10 cellular contexts compared by ENCODE assay signal in the genomic region with DNA sequence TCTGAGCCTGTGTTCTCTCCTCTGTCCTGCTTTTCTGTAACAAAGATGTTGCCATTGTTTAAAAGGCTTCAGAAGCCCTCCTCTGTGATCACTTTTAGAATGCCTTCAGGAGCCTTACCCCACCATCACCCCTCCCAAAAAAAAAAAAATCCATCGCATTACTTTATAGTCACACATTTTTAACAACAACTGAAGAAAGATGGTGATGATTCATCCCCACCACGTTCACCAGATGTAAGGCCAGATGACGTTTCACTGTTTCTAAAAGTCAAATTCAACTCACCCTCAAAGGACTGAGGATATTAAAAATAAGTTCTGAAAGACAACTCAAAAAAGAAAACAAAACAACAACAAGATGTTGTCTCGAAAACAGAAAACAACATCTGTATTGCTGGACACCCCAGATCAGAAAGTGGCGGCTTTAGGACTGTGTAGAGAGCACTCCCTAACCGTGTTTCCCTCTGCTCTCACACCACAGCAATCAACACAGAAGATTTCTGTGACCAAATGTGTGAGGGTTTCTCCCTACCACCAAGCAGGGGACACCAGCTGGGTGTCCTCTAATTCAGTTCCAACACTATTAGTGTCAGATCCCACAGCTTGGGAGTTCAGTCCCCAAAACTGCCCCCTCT.
A peak's percentile ranks its signal among the peaks of the same experiment; 100 is the strongest.
DNase-seq lines count a peak whose midpoint lies in the region; ATAC-seq and TF ChIP-seq lines count a peak whose summit lies in the region.
"Had no signal": no experiment of that assay in that cellular context is flagged by ENCODE, and none has a peak within 500 bp of the region (broad histone marks: within the 10 kb centered on the region; RNA-seq: fewer than 3 reads in every experiment).

No MANE protein-coding gene starts in this region.

- peaks cover 25% of the 10 kb centered on the region for H3K4me1 Mint-ChIP-seq in activated CD4-positive, alpha-beta T cell treated with anti-CD3 and anti-CD28 coated beads for 36 hours
- peaks cover 14% of the 10 kb centered on the region for H3K4me1 Mint-ChIP-seq in stimulated activated memory B cell treated with anti-CD40 and anti-IgM and Interleukin-4, amounts not matched to agents 10 μg/mL and 1 μg/mL and 100 μg/mL, for 72 hours
- peaks cover 4% of the 10 kb centered on the region for H3K4me1 Mint-ChIP-seq in Caco-2 (ENCODE audit: low read depth, unreplicated experiment)

- no peaks in the 10 kb centered on the region for H4K20me1 ChIP-seq in mammary epithelial cell (ENCODE audit: insufficient read depth, low read length)

- BruUV-seq in mammary epithelial cell (replicated peaks; lab: Mats Ljungman, UMichigan) (no TSS peak), Caco-2 (replicated peaks; lab: Mats Ljungman, UMichigan) (no TSS peak)

- peak overlapping the region; percentile 30 for H2AFZ ChIP-seq in mammary epithelial cell (ENCODE audit: low read depth, low read length)
- H2AFZ ChIP-seq: PC-9 had no signal

- H3K36me3 Mint-ChIP-seq in activated CD4-positive, alpha-beta T cell treated with anti-CD3 and anti-CD28 coated beads for 36 hours (ENCODE audit: low read depth): no peaks in the 10 kb centered on the region
- H3K36me3 Mint-ChIP-seq in stimulated activated memory B cell treated with anti-CD40 and anti-IgM and Interleukin-4, amounts not matched to agents 10 μg/mL and 1 μg/mL and 100 μg/mL, for 72 hours: peaks cover 9% of the 10 kb centered on the region
- H3K36me3 Mint-ChIP-seq in Caco-2 (ENCODE audit: insufficient read depth, unreplicated experiment): no peaks in the 10 kb centered on the region

- H3K36me3 ChIP-seq in mammary epithelial cell (ENCODE audit: insufficient read depth, low read length): no peaks in the 10 kb centered on the region
- H3K36me3 ChIP-seq in Caco-2 (ENCODE audit: control insufficient read depth, insufficient read depth, low read length): no peaks in the 10 kb centered on the region
- H3K36me3 ChIP-seq in esophagus squamous epithelium: no peaks in the 10 kb centered on the region
- H3K36me3 ChIP-seq: neutrophil had no signal

- dilution Hi-C loops in mammary epithelial cell (cut with HindIII; ENCODE audit: low sequenced_read_pairs): no loop called here

- in situ Hi-C loops in mammary epithelial cell (cut with MboI; ENCODE audit: low sequenced_read_pairs in 2 of 2): loop anchor here (25.0 kb wide), 1 partner anchor 306 kb away; a partner anchor contains a TSS

- H3K4me3 Mint-ChIP-seq in activated CD4-positive, alpha-beta T cell treated with anti-CD3 and anti-CD28 coated beads for 36 hours: no peak overlapping the region
- H3K4me3 Mint-ChIP-seq in stimulated activated memory B cell treated with anti-CD40 and anti-IgM and Interleukin-4, amounts not matched to agents 10 μg/mL and 1 μg/mL and 100 μg/mL, for 72 hours: no peak overlapping the region
- no peak overlapping the region for H3K4me3 Mint-ChIP-seq in Caco-2 (ENCODE audit: unreplicated experiment)

- H3K27ac Mint-ChIP-seq in activated CD4-positive, alpha-beta T cell treated with anti-CD3 and anti-CD28 coated beads for 36 hours: peak overlapping the region; percentile 81
- peak overlapping the region; percentile 69 for H3K27ac Mint-ChIP-seq in stimulated activated memory B cell treated with anti-CD40 and anti-IgM and Interleukin-4, amounts not matched to agents 10 μg/mL and 1 μg/mL and 100 μg/mL, for 72 hours
- no peak overlapping the region for H3K27ac Mint-ChIP-seq in Caco-2 (ENCODE audit: unreplicated experiment)

- no peak for TF ChIP-seq POLR2A in esophagus squamous epithelium (IDR thresholded peaks at IDR 0.05)

- H3K9me3 Mint-ChIP-seq in activated CD4-positive, alpha-beta T cell treated with anti-CD3 and anti-CD28 coated beads for 36 hours (ENCODE audit: low read depth): no peaks in the 10 kb centered on the region
- H3K9me3 Mint-ChIP-seq in stimulated activated memory B cell treated with anti-CD40 and anti-IgM and Interleukin-4, amounts not matched to agents 10 μg/mL and 1 μg/mL and 100 μg/mL, for 72 hours: no peaks in the 10 kb centered on the region
- H3K9me3 Mint-ChIP-seq in Caco-2 (ENCODE audit: unreplicated experiment): no peaks in the 10 kb centered on the region

- POLR2A ChIA-PET in activated CD4-positive, alpha-beta T cell treated with anti-CD3 and anti-CD28 coated beads for 36 hours (lab: Charles Lee): no interaction called here
- POLR2A ChIA-PET in Caco-2 (lab: Charles Lee): no interaction called here

- CTCF ChIA-PET in activated CD4-positive, alpha-beta T cell treated with anti-CD3 and anti-CD28 coated beads for 36 hours (lab: Charles Lee): interaction anchor here (0.6 to 1.3 kb wide), 2 partner anchors 326 to 423 kb away, joined by 3 read pairs; no protein-coding TSS in a partner anchor
- CTCF ChIA-PET in mammary epithelial cell (lab: Charles Lee; ENCODE audit: low non-redundant PET): no interaction called here
- CTCF ChIA-PET in Caco-2 (lab: Charles Lee): interaction anchor here (0.5 kb wide), 1 partner anchor 302 kb away, joined by 3 read pairs; no protein-coding TSS in a partner anchor

- H3K9ac ChIP-seq in mammary epithelial cell (ENCODE audit: insufficient read depth, low read length): no peak overlapping the region

- TF ChIP-seq CTCF in mammary epithelial cell (conservative IDR thresholded peaks at IDR 0.05 in 1 of 2, IDR thresholded peaks at IDR 0.05 in 1 of 2; ENCODE audit: extremely low read depth in 1 of 2, insufficient read depth in 1 of 2, low read depth in 1 of 2, low read length in 2 of 2) (no peak), Caco-2 (IDR thresholded peaks at IDR 0.05; ENCODE audit: insufficient read depth in 1 of 2, low read depth in 1 of 2, low read length in 1 of 2, severe bottlenecking in 1 of 2, unreplicated experiment in 1 of 2) (no peak), esophagus squamous epithelium (IDR thresholded peaks at IDR 0.05) (no peak)

- H3K9me3 ChIP-seq in mammary epithelial cell (replicated peaks; ENCODE audit: insufficient read depth, low read length): no peaks in the 10 kb centered on the region
- H3K9me3 ChIP-seq in Caco-2: no peaks in the 10 kb centered on the region
- no peaks in the 10 kb centered on the region for H3K9me3 ChIP-seq in esophagus squamous epithelium
- H3K9me3 ChIP-seq: neutrophil had no signal

- no peaks in the 10 kb centered on the region for H3K27me3 ChIP-seq in mammary epithelial cell (ENCODE audit: insufficient read depth, low read length)
- no peaks in the 10 kb centered on the region for H3K27me3 ChIP-seq in Caco-2 (replicated peaks; ENCODE audit: control insufficient read depth, insufficient read depth, low read length)
- no peaks in the 10 kb centered on the region for H3K27me3 ChIP-seq in esophagus squamous epithelium
- H3K27me3 ChIP-seq: neutrophil had no signal

- H3K4me1 ChIP-seq in mammary epithelial cell (ENCODE audit: insufficient read depth, low read length) (peaks cover 12% of the 10 kb centered on the region), Caco-2 (no peaks in the 10 kb centered on the region), esophagus squamous epithelium (peaks cover 0 to 4% (median 0%) of the 10 kb centered on the region in 3 donors)

- ATAC-seq in activated CD4-positive, alpha-beta T cell treated with anti-CD3 and anti-CD28 coated beads for 36 hours: peak; percentile 63
- peak; percentile 57 for ATAC-seq in HG03064 (IDR thresholded peaks at IDR 0.05; ENCODE audit: low read depth, unreplicated experiment)
- no peak for ATAC-seq in stimulated activated memory B cell treated with anti-CD40 and anti-IgM and Interleukin-4, amounts not matched to agents 10 μg/mL and 1 μg/mL and 100 μg/mL, for 72 hours

- H3K27me3 Mint-ChIP-seq in activated CD4-positive, alpha-beta T cell treated with anti-CD3 and anti-CD28 coated beads for 36 hours: no peaks in the 10 kb centered on the region
- H3K27me3 Mint-ChIP-seq in stimulated activated memory B cell treated with anti-CD40 and anti-IgM and Interleukin-4, amounts not matched to agents 10 μg/mL and 1 μg/mL and 100 μg/mL, for 72 hours: no peaks in the 10 kb centered on the region
- H3K27me3 Mint-ChIP-seq in Caco-2 (ENCODE audit: insufficient read depth, unreplicated experiment): no peaks in the 10 kb centered on the region

- H3K27ac ChIP-seq in mammary epithelial cell (ENCODE audit: insufficient read depth, low read depth, low read length) (no peak overlapping the region), esophagus squamous epithelium (peak overlapping the region in 1 of 4 donors; percentile 9)
- H3K27ac ChIP-seq: neutrophil, PC-9 had no signal

- no peak for DNase-seq in activated CD4-positive, alpha-beta T cell treated with anti-CD3 and anti-CD28 coated beads for 36 hours
- no peak for DNase-seq in activated CD4-positive, alpha-beta T cell treated with anti-CD3 and anti-CD28 coated beads for 1 hour
- peak; percentile 37 for DNase-seq in mammary epithelial cell
- no peak for DNase-seq in Caco-2
- DNase-seq in esophagus squamous epithelium (lab: John Stamatoyannopoulos, UW): no peak
- DNase-seq in iPS-NIHi11 (ENCODE audit: low spot score): no peak
- DNase-seq: PC-9 had no signal

- WGBS in mammary epithelial cell (ENCODE audit: low coverage, missing lambda C conversion rate): 70% methylated on average over 5 of the region's 6 CpGs
- 33 to 45% methylated on average over 6 of the region's 6 CpGs for WGBS in esophagus squamous epithelium, 2 donors

- intact Hi-C loops in activated CD4-positive, alpha-beta T cell treated with anti-CD3 and anti-CD28 coated beads for 36 hours (cut with DNase I, micrococcal nuclease): no loop called here
- intact Hi-C loops in mammary epithelial cell (cut with micrococcal nuclease) (no loop called here), Caco-2 (cut with micrococcal nuclease; ENCODE audit: unreplicated experiment) (no loop called here), esophagus squamous epithelium (cut with DNase I) (loop anchor here (10.0 kb wide), 1 partner anchor 303 kb away; a partner anchor contains a TSS)

- no peak overlapping the region for H3K4me2 ChIP-seq in mammary epithelial cell (ENCODE audit: insufficient read depth, low read depth, low read length)
- H3K4me2 ChIP-seq: PC-9 had no signal

- H3K4me3 ChIP-seq in mammary epithelial cell (replicated peaks in 1 of 3; ENCODE audit: insufficient read depth in 1 of 3, low read depth in 2 of 3, low read length in 3 of 3): no peak overlapping the region
- no peak overlapping the region for H3K4me3 ChIP-seq in Caco-2 (ENCODE audit: low read depth, low read length)
- no peak overlapping the region for H3K4me3 ChIP-seq in esophagus squamous epithelium
- H3K4me3 ChIP-seq: PC-9 had no signal

- H3K79me2 ChIP-seq in mammary epithelial cell (ENCODE audit: insufficient read depth, low read length): no peaks in the 10 kb centered on the region
